1 cellular context compared by ENCODE assay signal in the genomic region with DNA sequence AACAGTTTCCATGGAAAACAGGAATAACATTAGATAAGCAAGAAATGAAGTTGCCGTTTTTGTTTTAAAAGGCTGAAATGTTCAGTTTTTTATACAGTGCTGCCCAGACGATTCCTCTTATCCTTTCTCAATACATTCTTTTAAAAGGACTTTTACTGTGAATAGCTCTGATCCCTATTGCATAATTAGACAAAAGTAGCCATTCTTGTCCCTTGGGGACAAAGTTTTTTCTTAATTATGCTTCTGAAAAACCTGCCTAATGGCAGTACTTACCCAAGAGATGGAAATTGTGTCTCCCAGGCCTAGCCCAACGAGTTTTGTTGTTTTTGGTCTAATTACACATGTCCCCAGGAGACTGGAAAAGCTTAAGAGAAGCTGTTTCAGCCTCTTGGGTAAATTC.
TF ChIP-seq lines count a peak whose summit lies in the region.

No MANE protein-coding gene starts in this region.

TF ChIP-seq in SK-N-SH, 30 proteins besides CTCF, POLR2A, EP300 and RAD21 (continued from another document):
- no peak for TF ChIP-seq ELF1 (IDR thresholded peaks at IDR 0.05)
